Comparison of ENCODE assay signal across 1 cellular context in the genomic region with DNA sequence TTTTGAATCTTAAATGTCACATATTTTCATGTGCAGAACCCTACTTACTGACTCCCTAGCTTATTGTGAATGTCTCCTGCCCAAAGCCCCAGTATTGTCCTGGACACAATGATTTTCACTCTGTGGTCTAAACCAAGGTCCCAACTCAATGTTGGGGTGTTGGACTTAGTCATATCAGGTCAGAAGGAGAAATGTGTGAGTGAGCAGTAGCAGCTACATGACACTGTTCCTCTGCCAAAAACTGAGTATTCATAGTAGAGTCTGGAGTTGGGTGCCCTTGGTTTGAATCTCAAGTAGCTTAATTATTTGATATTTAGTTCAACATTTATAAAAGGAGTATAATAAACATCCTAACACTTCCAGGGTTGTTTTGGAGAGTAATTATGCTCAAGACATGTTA.
TF ChIP-seq lines count a peak whose summit lies in the region.

No MANE protein-coding gene starts in this region.

TF ChIP-seq in IMR-90, 13 proteins besides CTCF, POLR2A, EP300 and RAD21:
- TF ChIP-seq USF2 (IDR thresholded peaks at IDR 0.05; ENCODE audit: low read depth, low read length) (no peak), MAZ (IDR thresholded peaks at IDR 0.05; ENCODE audit: borderline replicate concordance, low read depth, low read length) (no peak), SMC3 (IDR thresholded peaks at IDR 0.05; ENCODE audit: low read depth, low read length) (no peak), NFE2L2 (IDR thresholded peaks at IDR 0.05; ENCODE audit: low read depth, low read length) (no peak), RFX5 (IDR thresholded peaks at IDR 0.05; ENCODE audit: low read depth, low read length) (no peak), CHD1 (IDR thresholded peaks at IDR 0.05; ENCODE audit: low read depth, low read length) (no peak)
- TF ChIP-seq, protein P1, sequence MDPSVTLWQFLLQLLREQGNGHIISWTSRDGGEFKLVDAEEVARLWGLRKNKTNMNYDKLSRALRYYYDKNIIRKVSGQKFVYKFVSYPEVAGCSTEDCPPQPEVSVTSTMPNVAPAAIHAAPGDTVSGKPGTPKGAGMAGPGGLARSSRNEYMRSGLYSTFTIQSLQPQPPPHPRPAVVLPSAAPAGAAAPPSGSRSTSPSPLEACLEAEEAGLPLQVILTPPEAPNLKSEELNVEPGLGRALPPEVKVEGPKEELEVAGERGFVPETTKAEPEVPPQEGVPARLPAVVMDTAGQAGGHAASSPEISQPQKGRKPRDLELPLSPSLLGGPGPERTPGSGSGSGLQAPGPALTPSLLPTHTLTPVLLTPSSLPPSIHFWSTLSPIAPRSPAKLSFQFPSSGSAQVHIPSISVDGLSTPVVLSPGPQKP (IDR thresholded peaks at IDR 0.05; ENCODE audit: borderline replicate concordance, low read depth, low read length): no peak
